2 cellular contexts compared by ENCODE assay signal in genomic region chr2:215784371-215784783, GRCh38.
TF ChIP-seq lines count a peak whose summit lies in the region.

No MANE protein-coding gene starts in this region.

TF ChIP-seq in H1, 55 proteins besides CTCF, POLR2A, EP300 and RAD21:
- TF ChIP-seq CHD7 (IDR thresholded peaks at IDR 0.05; ENCODE audit: insufficient replicate concordance, low read length) (no peak), MAX (IDR thresholded peaks at IDR 0.05) (no peak), CTBP2 (IDR thresholded peaks at IDR 0.05; ENCODE audit: borderline replicate concordance, insufficient read depth, insufficient read length, low read length) (no peak), CREB1 (IDR thresholded peaks at IDR 0.05) (no peak), BACH1 (IDR thresholded peaks at IDR 0.05; ENCODE audit: low read length) (no peak), SP2 (IDR thresholded peaks at IDR 0.05; ENCODE audit: low read length) (no peak), GTF2F1 (IDR thresholded peaks at IDR 0.05; ENCODE audit: borderline replicate concordance, low read depth, low read length) (no peak), EZH2 (IDR thresholded peaks at IDR 0.05; ENCODE audit: low read depth, low read length, severe bottlenecking) (no peak), CHD2 (IDR thresholded peaks at IDR 0.05; ENCODE audit: low read length) (no peak), JUND (IDR thresholded peaks at IDR 0.05; ENCODE audit: low read length) (no peak), TCF12 (IDR thresholded peaks at IDR 0.05; ENCODE audit: low read depth, low read length) (no peak)
TF ChIP-seq in H1: peak in this region for 0.

TF ChIP-seq in WTC11, 78 proteins besides CTCF, POLR2A, EP300 and RAD21 (continued from another document):
- TF ChIP-seq ARID4B (CRISPR knock-in tag; IDR thresholded peaks at IDR 0.05; ENCODE audit: borderline replicate concordance) (no peak), ZNF219 (CRISPR knock-in tag; IDR thresholded peaks at IDR 0.05; ENCODE audit: borderline replicate concordance) (no peak), ZNF317 (CRISPR knock-in tag; IDR thresholded peaks at IDR 0.05; ENCODE audit: borderline replicate concordance, low read depth) (no peak), E2F4 (CRISPR knock-in tag; IDR thresholded peaks at IDR 0.05; ENCODE audit: borderline replicate concordance, low read depth) (no peak), HMGXB4 (CRISPR knock-in tag; IDR thresholded peaks at IDR 0.05) (no peak)
TF ChIP-seq in WTC11: peak in this region for 0.
